In the genomic region with DNA sequence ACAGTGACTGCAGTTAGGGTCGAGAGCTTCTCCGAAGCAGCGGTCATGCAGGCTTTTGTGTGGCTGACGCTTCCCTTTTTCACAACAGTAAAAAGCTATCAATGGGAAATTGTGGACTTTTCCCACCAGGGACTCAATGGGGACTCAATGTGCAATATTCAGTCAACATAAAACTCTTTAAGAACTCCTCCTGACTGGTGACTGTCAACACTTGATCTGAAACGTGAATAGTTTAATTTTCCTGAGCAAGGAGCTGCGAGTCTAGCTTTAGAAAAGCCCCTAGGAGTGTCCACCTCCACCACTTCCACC, we compare ENCODE assay signal across 9 cellular contexts. TPM values are rescaled to one million over a fixed set of nuclear protein-coding genes. Genes with fewer than 3 reads are reported as not detected.
DNase-seq lines count a peak whose midpoint lies in the region; ATAC-seq and TF ChIP-seq lines count a peak whose summit lies in the region.
"Had no signal": no experiment of that assay in that cellular context is flagged by ENCODE, and none has a peak within 500 bp of the region (broad histone marks: within the 10 kb centered on the region; RNA-seq: fewer than 3 reads in every experiment).

No MANE protein-coding gene starts in this region.

- intact Hi-C loops in ascending aorta (cut with DNase I), result loop anchor here (2.0 to 10.0 kb wide), 5 partner anchors 221 to 1333 kb away; partner anchors contain the start of genes CCDC127, CLPTM1L, NDUFS6 and SDHA

- H3K4me1 ChIP-seq in ACC112 (ENCODE audit: control insufficient read depth, insufficient read depth, low read length, unreplicated experiment) (peaks cover 8% of the 10 kb centered on the region), ascending aorta (peaks cover 10 to 15% of the 10 kb centered on the region in 2 donors)

- H2AFZ ChIP-seq in ACC112 (ENCODE audit: low read length, unreplicated experiment), result no peak overlapping the region

- DNase-seq in HL-60 (ENCODE audit: low read depth in 1 of 2, low spot score in 1 of 2), result peak in 1 of 2 experiments; percentile 44
- no peak for DNase-seq in ascending aorta (ENCODE audit: low spot score in 2 of 2)
- no peak for DNase-seq in mesothelial cell of epicardium (ENCODE audit: low spot score in 2 of 2, unreplicated experiment in 2 of 2)
- DNase-seq in NCI-H2107 treated with DMSO at 0.1 percent for 48 hours (lab: John Stamatoyannopoulos, UW; ENCODE audit: unreplicated experiment), result no peak
- no peak for DNase-seq in DMS153 (lab: John Stamatoyannopoulos, UW)
- DNase-seq in KG1 (lab: John Stamatoyannopoulos, UW), result no peak
- DNase-seq: NCI-H187 treated with DMSO at 0.1 percent for 48 hours had no signal

- H3K4me3 ChIP-seq in ACC112 (ENCODE audit: low read depth, low read length) (peak overlapping the region; percentile 95), HL-60 (replicated peaks; ENCODE audit: insufficient read depth, low read length) (peak overlapping the region; percentile 56), ascending aorta (peak overlapping the region; percentile 63 to 100)

- TF ChIP-seq CTCF in HL-60 (IDR thresholded peaks at IDR 0.05; ENCODE audit: insufficient read depth, low read length), result no peak
- TF ChIP-seq CTCF in ascending aorta (IDR thresholded peaks at IDR 0.05), result no peak
- no peak for TF ChIP-seq CTCF in mesothelial cell of epicardium (IDR thresholded peaks at IDR 0.05; ENCODE audit: unreplicated experiment)

- ATAC-seq in HG03571 (IDR thresholded peaks at IDR 0.05; ENCODE audit: unreplicated experiment), result no peak

- no peaks in the 10 kb centered on the region for H3K9me3 ChIP-seq in ascending aorta

- H3K27ac ChIP-seq in ACC112 (ENCODE audit: low read depth, low read length) (no peak overlapping the region; the same call in 1 of the 2 replicates), HL-60 (replicated peaks) (peak overlapping the region; percentile 91), ascending aorta (peak overlapping the region in 1 of 2 donors; percentile 52)

- H3K9me3 Mint-ChIP-seq in mesothelial cell of epicardium, result no peaks in the 10 kb centered on the region

- peaks cover 20% of the 10 kb centered on the region for H3K79me2 ChIP-seq in ACC112 (ENCODE audit: control insufficient read depth, insufficient read depth, low read length, unreplicated experiment)

- H3K36me3 Mint-ChIP-seq in mesothelial cell of epicardium, result peaks cover 1% of the 10 kb centered on the region

- H3K36me3 ChIP-seq in ACC112 (ENCODE audit: insufficient read depth, low read length), result peaks cover 6% of the 10 kb centered on the region; the same call in 1 of the 2 replicates
- peaks cover 4 to 23% of the 10 kb centered on the region in 2 donors for H3K36me3 ChIP-seq in ascending aorta

- peak overlapping the region; percentile 79 for H3K27ac Mint-ChIP-seq in mesothelial cell of epicardium

- peaks cover 24% of the 10 kb centered on the region for H3K27me3 Mint-ChIP-seq in mesothelial cell of epicardium (ENCODE audit: low read depth)

- peaks cover 11% of the 10 kb centered on the region; the same call in 1 of the 2 replicates for H3K27me3 ChIP-seq in ACC112 (ENCODE audit: insufficient read depth, low read length)
- H3K27me3 ChIP-seq in HL-60 (ENCODE audit: insufficient read depth, poor library complexity, severe bottlenecking), result peaks cover 26% of the 10 kb centered on the region
- H3K27me3 ChIP-seq in ascending aorta, result no peaks in the 10 kb centered on the region

- H3K4me3 Mint-ChIP-seq in mesothelial cell of epicardium, result peak overlapping the region; percentile 74

- peaks cover 16% of the 10 kb centered on the region for H3K4me1 Mint-ChIP-seq in mesothelial cell of epicardium

RNA-seq across cellular contexts. Expression of gene EXOC3, which starts 28.7 kb away (rescaled TPM):
- total RNA-seq in ascending aorta, result 56.7 TPM
- 70.4 to 73.5 TPM (median 71.2 TPM) in 3 replicates for total RNA-seq in mesothelial cell of epicardium

RNA-seq across cellular contexts. Expression of gene SLC9A3, which starts 52.5 kb away (rescaled TPM):
- total RNA-seq in ascending aorta (9.9 TPM), mesothelial cell of epicardium (1.9 to 2.4 TPM (median 2.3 TPM) in 3 replicates)
